20 cellular contexts compared by ENCODE assay signal in the genomic region with DNA sequence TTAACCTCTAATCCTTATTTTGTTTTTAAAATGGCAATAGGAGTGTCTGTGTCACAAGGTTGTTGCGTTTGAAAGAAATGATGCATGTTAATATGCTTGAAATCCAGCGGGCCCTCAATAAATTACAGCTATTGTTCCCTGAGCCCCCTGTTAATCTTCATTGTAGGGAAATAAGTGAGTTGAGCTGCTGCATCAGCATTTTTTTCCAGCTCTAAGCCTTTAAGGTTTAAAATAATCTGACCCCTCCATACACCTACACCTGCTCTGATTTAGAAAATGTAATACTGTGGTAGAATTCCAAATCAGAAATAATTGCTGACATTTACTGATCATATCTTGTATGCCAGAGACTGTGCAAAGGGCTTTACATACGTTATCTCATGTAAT. TPM values are rescaled to one million over a fixed set of nuclear protein-coding genes. Genes with fewer than 3 reads are reported as not detected.
"Had no signal": no experiment of that assay in that cellular context is flagged by ENCODE, and none has a peak within 500 bp of the region (broad histone marks: within the 10 kb centered on the region; RNA-seq: fewer than 3 reads in every experiment).

No MANE protein-coding gene starts in this region.

- H3K9me3 Mint-ChIP-seq: activated CD4-positive, alpha-beta memory T cell treated with anti-CD3 and anti-CD28 coated beads, Interleukin-2, amount 10 ng/mL, durations not matched to agents 7 days and 5 days; activated CD4-positive, alpha-beta T cell treated with anti-CD3 and anti-CD28 coated beads, Interleukin-2, amount 10 ng/mL, durations not matched to agents 24 days and 14 days; stimulated activated naive CD8-positive, alpha-beta T cell treated with anti-CD3 and anti-CD28 coated beads, Interleukin-15, Interleukin-2, amounts not matched to agents 100 ng/mL and 50 ng/mL, for 24 hours had no signal

- H3K36me3 ChIP-seq: adrenal gland, colonic mucosa, gastrocnemius medialis, pancreas, tibial artery had no signal

- ATAC-seq: activated CD4-positive, CD25-positive, alpha-beta regulatory T cell treated with anti-CD3 and anti-CD28 coated beads, Interleukin-2, amount 50 U/mL, for 24 hours; gastrocnemius medialis; pancreas; right cardiac atrium; T-helper 17 cell had no signal

- H3K9me3 ChIP-seq: adrenal gland, ascending aorta, colonic mucosa, gastrocnemius medialis, pancreas, tibial artery had no signal

- H3K27ac ChIP-seq: ascending aorta, colonic mucosa, gastrocnemius medialis, pancreas, tibial artery had no signal

- H3K27me3 Mint-ChIP-seq: activated CD4-positive, alpha-beta memory T cell treated with anti-CD3 and anti-CD28 coated beads, Interleukin-2, amount 10 ng/mL, durations not matched to agents 7 days and 5 days; activated CD4-positive, alpha-beta T cell treated with anti-CD3 and anti-CD28 coated beads, Interleukin-2, amount 10 ng/mL, durations not matched to agents 24 days and 14 days; activated naive CD8-positive, alpha-beta T cell; stimulated activated naive CD8-positive, alpha-beta T cell treated with anti-CD3 and anti-CD28 coated beads, Interleukin-15, Interleukin-2, amounts not matched to agents 100 ng/mL and 50 ng/mL, for 24 hours; T-helper 17 cell had no signal

- H3K4me3 Mint-ChIP-seq: activated CD4-positive, alpha-beta T cell treated with anti-CD3 and anti-CD28 coated beads, Interleukin-2, amount 10 ng/mL, durations not matched to agents 24 days and 14 days; activated naive CD8-positive, alpha-beta T cell; activated T-helper 1 cell treated with anti-CD3 and anti-CD28 coated beads, Interleukin-12 subunit alpha, Interleukin-12 subunit beta, Interleukin-2, Interleukin-4 antibody, amounts not matched to agents 30 ng/mL and 10 ng/mL and 1 ng/mL, durations not matched to agents 14 hours and 24 hours and 36 hours; nephron progenitor cell; stimulated activated naive CD8-positive, alpha-beta T cell treated with anti-CD3 and anti-CD28 coated beads, Interleukin-15, Interleukin-2, amounts not matched to agents 100 ng/mL and 50 ng/mL, for 24 hours; T-helper 17 cell had no signal

- H3K27me3 ChIP-seq: adrenal gland, ascending aorta, colonic mucosa, gastrocnemius medialis, pancreas, tibial artery had no signal

- DNase-seq: activated CD4-positive, alpha-beta memory T cell treated with anti-CD3 and anti-CD28 coated beads, Interleukin-2, amount 10 ng/mL, durations not matched to agents 7 days and 5 days; activated gamma-delta T cell treated with Interleukin-2 at 50 U/mL for 16 hours; adrenal gland; colonic mucosa; gastrocnemius medialis; hypothalamus; mesenchymal stem cell; nephron progenitor cell; pancreas; right cardiac atrium; stimulated activated CD4-positive, alpha-beta T cell treated with anti-CD3 and anti-CD28 coated beads, Interleukin-1b, Interleukin-23, amount 100 ng/mL, for 48 hours; substantia nigra; T-helper 17 cell; tibial artery had no signal

- H3K4me3 ChIP-seq: adrenal gland, ascending aorta, colonic mucosa, gastrocnemius medialis, pancreas, tibial artery had no signal

- H3K4me1 ChIP-seq: colonic mucosa had no signal

- H3K27ac Mint-ChIP-seq: nephron progenitor cell; stimulated activated naive CD8-positive, alpha-beta T cell treated with anti-CD3 and anti-CD28 coated beads, Interleukin-15, Interleukin-2, amounts not matched to agents 100 ng/mL and 50 ng/mL, for 24 hours; T-helper 17 cell had no signal

RNA-seq across cellular contexts. Expression of gene CPE, which starts 53.9 kb away (rescaled TPM):
- total RNA-seq: activated CD4-positive, alpha-beta memory T cell treated with anti-CD3 and anti-CD28 coated beads, Interleukin-2, amount 10 ng/mL, durations not matched to agents 7 days and 5 days; activated CD4-positive, alpha-beta T cell treated with anti-CD3 and anti-CD28 coated beads, Interleukin-2, amount 10 ng/mL, durations not matched to agents 24 days and 14 days; activated T-helper 1 cell treated with anti-CD3 and anti-CD28 coated beads, Interleukin-12 subunit alpha, Interleukin-12 subunit beta, Interleukin-2, Interleukin-4 antibody, amounts not matched to agents 30 ng/mL and 10 ng/mL and 1 ng/mL, durations not matched to agents 14 hours and 24 hours and 36 hours; T-helper 17 cell had no signal
